ENCODE assay signal across 25 cellular contexts in genomic region chrX:44967221-44967620, GRCh38.
DNase-seq lines count a peak whose midpoint lies in the region; ATAC-seq, FAIRE-seq and TF ChIP-seq lines count a peak whose summit lies in the region.
"Had no signal": no experiment of that assay in that cellular context is flagged by ENCODE, and none has a peak within 500 bp of the region (broad histone marks: within the 10 kb centered on the region; RNA-seq: fewer than 3 reads in every experiment).

No MANE protein-coding gene starts in this region.

- no peak for TF ChIP-seq CTCF in cardiac muscle cell (IDR thresholded peaks at IDR 0.05; ENCODE audit: low read depth, low read length)
- TF ChIP-seq CTCF in left ventricle myocardium inferior (IDR thresholded peaks at IDR 0.05; ENCODE audit: borderline replicate concordance) = no peak
- TF ChIP-seq CTCF in astrocyte (IDR thresholded peaks at IDR 0.05; ENCODE audit: insufficient read depth, low read depth, low read length) = no peak
- no peak for TF ChIP-seq CTCF in mucosa of descending colon (IDR thresholded peaks at IDR 0.05)
- no peak for TF ChIP-seq CTCF in HFFc6 (IDR thresholded peaks at IDR 0.05)

- no peaks in the 10 kb centered on the region for H3K9me3 ChIP-seq in cardiac muscle cell (ENCODE audit: low read depth)
- no peaks in the 10 kb centered on the region for H3K9me3 ChIP-seq in left ventricle myocardium inferior (replicated peaks)
- no peaks in the 10 kb centered on the region for H3K9me3 ChIP-seq in astrocyte (ENCODE audit: insufficient read depth, low read depth, low read length)
- no peaks in the 10 kb centered on the region for H3K9me3 ChIP-seq in mucosa of descending colon
- H3K9me3 ChIP-seq: heart left ventricle, right atrium auricular region, SJSA1, thoracic aorta had no signal

- H3K4me3 ChIP-seq in cardiac muscle cell (no peak overlapping the region), left ventricle myocardium inferior (no peak overlapping the region), astrocyte (ENCODE audit: insufficient read depth, low read depth, low read length) (no peak overlapping the region), mucosa of descending colon (no peak overlapping the region)
- H3K4me3 ChIP-seq: heart left ventricle, right atrium auricular region, SJSA1, thoracic aorta had no signal

- peak; percentile 79 for FAIRE-seq in astrocyte (lab: Jason Lieb, UNC)
- FAIRE-seq: GM19239, RCC 7860 had no signal

- peak overlapping the region; percentile 75 for H3K27ac Mint-ChIP-seq in astrocyte (ENCODE audit: unreplicated experiment)
- no peak overlapping the region for H3K27ac Mint-ChIP-seq in HFFc6
- H3K27ac Mint-ChIP-seq: memory B cell had no signal

- H3K27me3 ChIP-seq in cardiac muscle cell (no peaks in the 10 kb centered on the region), left ventricle myocardium inferior (ENCODE audit: low read depth) (no peaks in the 10 kb centered on the region), astrocyte (ENCODE audit: insufficient read depth, low read length) (no peaks in the 10 kb centered on the region)
- H3K27me3 ChIP-seq: heart left ventricle, right atrium auricular region, SJSA1 had no signal

- H3K27me3 Mint-ChIP-seq in astrocyte (ENCODE audit: low read depth, unreplicated experiment) (no peaks in the 10 kb centered on the region), HFFc6 (ENCODE audit: insufficient read depth) (peaks cover 4% of the 10 kb centered on the region)
- H3K27me3 Mint-ChIP-seq: memory B cell had no signal

- intact Hi-C loops in left ventricle myocardium inferior (cut with micrococcal nuclease) = no loop called here
- intact Hi-C loops in mucosa of descending colon (cut with DNase I, micrococcal nuclease) = no loop called here

- H3K9ac ChIP-seq in astrocyte (ENCODE audit: low read length) = no peak overlapping the region

- ATAC-seq in mucosa of descending colon (peak; percentile 95), GM19463 (IDR thresholded peaks at IDR 0.05; ENCODE audit: unreplicated experiment) (no peak)
- ATAC-seq: heart left ventricle had no signal

- H3K4me1 ChIP-seq in cardiac muscle cell (ENCODE audit: low read depth) (peaks cover 26% of the 10 kb centered on the region), left ventricle myocardium inferior (peaks cover 19% of the 10 kb centered on the region), astrocyte (ENCODE audit: insufficient read depth, low read length) (no peaks in the 10 kb centered on the region), mucosa of descending colon (ENCODE audit: low read depth) (peaks cover 3% of the 10 kb centered on the region)
- H3K4me1 ChIP-seq: SJSA1 had no signal

- no peak overlapping the region for H2AFZ ChIP-seq in astrocyte (ENCODE audit: low read depth, low read length)

- no peak for DNase-seq in cardiac muscle cell (ENCODE audit: low read depth in 1 of 2, low spot score in 1 of 2)
- no peak for DNase-seq in left ventricle myocardium inferior
- no peak for DNase-seq in astrocyte (ENCODE audit: low read depth)
- no peak for DNase-seq in mucosa of descending colon
- no peak for DNase-seq in cerebellar nuclear complex (lab: John Stamatoyannopoulos, UW)
- DNase-seq in HFFc6 = no peak
- DNase-seq: activated T-cell treated with anti-CD3 and anti-CD28 coated beads for 4 hours; C1 segment of cervical spinal cord; DMS 273 treated with DMSO at 0.1 percent for 48 hours; HCEC 1CT; heart left ventricle; Kasumi-1; NCI-H1048; NCI-H1694 treated with DMSO at 0.1 percent for 48 hours; NCI-H69; stimulated activated CD4-positive, alpha-beta T cell treated with anti-CD3 and anti-CD28 coated beads, Interleukin-4, amount 100 ng/mL, for 1 hour; stimulated activated naive CD4-positive, alpha-beta T cell had no signal

- H4K20me1 ChIP-seq in astrocyte (ENCODE audit: insufficient read depth, low read length) = peaks cover 13% of the 10 kb centered on the region

- peaks cover 53% of the 10 kb centered on the region for H3K79me2 ChIP-seq in astrocyte (ENCODE audit: insufficient read depth, low read length)

- H3K36me3 Mint-ChIP-seq in astrocyte (ENCODE audit: low read depth, unreplicated experiment) (peaks cover 6% of the 10 kb centered on the region), HFFc6 (ENCODE audit: low read depth) (peaks cover 14% of the 10 kb centered on the region)

- H3K4me3 Mint-ChIP-seq in astrocyte (ENCODE audit: unreplicated experiment) (no peak overlapping the region), HFFc6 (no peak overlapping the region)
- H3K4me3 Mint-ChIP-seq: memory B cell had no signal

- peaks cover 9% of the 10 kb centered on the region for H3K4me1 Mint-ChIP-seq in astrocyte (ENCODE audit: low read depth, unreplicated experiment)
- peaks cover 10% of the 10 kb centered on the region for H3K4me1 Mint-ChIP-seq in HFFc6 (ENCODE audit: low read depth)

- H3K4me2 ChIP-seq in astrocyte (ENCODE audit: low read length) = no peak overlapping the region

- H3K9me3 Mint-ChIP-seq in astrocyte (ENCODE audit: unreplicated experiment) = no peaks in the 10 kb centered on the region
- H3K9me3 Mint-ChIP-seq in HFFc6 = no peaks in the 10 kb centered on the region

- H3K27ac ChIP-seq in cardiac muscle cell (peak overlapping the region; percentile 67), left ventricle myocardium inferior (replicated peaks) (no peak overlapping the region), astrocyte (ENCODE audit: low read depth, low read length) (no peak overlapping the region)
- H3K27ac ChIP-seq: epithelial cell of prostate, heart left ventricle, right atrium auricular region, SJSA1, thoracic aorta had no signal

- H3K36me3 ChIP-seq in cardiac muscle cell (no peaks in the 10 kb centered on the region), left ventricle myocardium inferior (no peaks in the 10 kb centered on the region), astrocyte (ENCODE audit: insufficient read depth, low read length) (peaks cover 2% of the 10 kb centered on the region), mucosa of descending colon (ENCODE audit: low read depth) (no peaks in the 10 kb centered on the region)
- H3K36me3 ChIP-seq: SJSA1, thoracic aorta had no signal
